8 cellular contexts compared by ENCODE assay signal in genomic region chr2:176637497-176638166, GRCh38.
A peak's percentile ranks its signal among the peaks of the same experiment; 100 is the strongest.
DNase-seq lines count a peak whose midpoint lies in the region; ATAC-seq, FAIRE-seq and TF ChIP-seq lines count a peak whose summit lies in the region.

No MANE protein-coding gene starts in this region.

- H3K27me3 ChIP-seq in ACC112 (ENCODE audit: insufficient read depth, low read length) (no peaks in the 10 kb centered on the region), Peyer's patch (peaks cover 0 to 4% of the 10 kb centered on the region in 2 donors), lung (ENCODE audit: control insufficient read depth, insufficient read depth) (peaks cover 8% of the 10 kb centered on the region), thymus (ENCODE audit: control insufficient read depth, insufficient read depth) (peaks cover 65% of the 10 kb centered on the region)

- no peak overlapping the region for H3K27ac Mint-ChIP-seq in dendritic cell treated with granulocyte-macrophage colony-stimulating factor and Interleukin-4, amounts not matched to agents 40 ng/mL and 50 ng/mL, for 4 days

- TF ChIP-seq CTCF in Peyer's patch (IDR thresholded peaks at IDR 0.05) (no peak), lung (IDR thresholded peaks at IDR 0.05; ENCODE audit: control extremely low read depth, extremely low read depth) (no peak)

- peaks cover 26% of the 10 kb centered on the region for H3K79me2 ChIP-seq in ACC112 (ENCODE audit: control insufficient read depth, insufficient read depth, low read length, unreplicated experiment)

- H3K9me3 Mint-ChIP-seq in dendritic cell treated with granulocyte-macrophage colony-stimulating factor and Interleukin-4, amounts not matched to agents 40 ng/mL and 50 ng/mL, for 4 days, result no peaks in the 10 kb centered on the region

- H3K27ac ChIP-seq in ACC112 (ENCODE audit: low read depth, low read length), result peak overlapping the region; percentile 70
- H3K27ac ChIP-seq in Peyer's patch, result peak overlapping the region; percentile 64 to 87 (median 74)
- no peak overlapping the region for H3K27ac ChIP-seq in lung (ENCODE audit: low read depth in 1 of 2, low read length in 1 of 2)
- no peak overlapping the region for H3K27ac ChIP-seq in thymus (ENCODE audit: low read depth)

- DNase-seq in GM12891 (ENCODE audit: insufficient read length, low spot score) (peak; percentile 47), Peyer's patch (peak in 2 of 3 donors; percentile 52 to 59), lung (ENCODE audit: low spot score) (peak; percentile 34)
- no peak for DNase-seq in activated effector memory CD4-positive, alpha-beta T cell treated with anti-CD3 and anti-CD28 coated beads, Interleukin-2, amount 50 U/mL, for 16 hours

- peaks cover 6% of the 10 kb centered on the region for H3K36me3 ChIP-seq in ACC112 (ENCODE audit: insufficient read depth, low read length)
- H3K36me3 ChIP-seq in Peyer's patch, result no peaks in the 10 kb centered on the region
- H3K36me3 ChIP-seq in lung (ENCODE audit: control insufficient read depth in 2 of 2, insufficient read depth in 2 of 2, low read length in 2 of 2), result no peaks in the 10 kb centered on the region
- H3K36me3 ChIP-seq in thymus (ENCODE audit: control insufficient read depth, insufficient read depth), result no peaks in the 10 kb centered on the region

- H3K4me3 Mint-ChIP-seq in dendritic cell treated with granulocyte-macrophage colony-stimulating factor and Interleukin-4, amounts not matched to agents 40 ng/mL and 50 ng/mL, for 4 days, result peak overlapping the region; percentile 77

- H3K4me1 Mint-ChIP-seq in dendritic cell treated with granulocyte-macrophage colony-stimulating factor and Interleukin-4, amounts not matched to agents 40 ng/mL and 50 ng/mL, for 4 days (ENCODE audit: low read depth), result no peaks in the 10 kb centered on the region

- H3K4me3 ChIP-seq in ACC112 (ENCODE audit: low read depth, low read length) (peak overlapping the region; percentile 84), Peyer's patch (peak overlapping the region; percentile 46 to 85 (median 58)), lung (peak overlapping the region; percentile 10), thymus (ENCODE audit: low read length) (peak overlapping the region; percentile 45)

- H3K4me1 ChIP-seq in ACC112 (ENCODE audit: control insufficient read depth, insufficient read depth, low read length, unreplicated experiment) (peaks cover 40% of the 10 kb centered on the region), Peyer's patch (peaks cover 0 to 10% (median 0%) of the 10 kb centered on the region in 4 donors), lung (ENCODE audit: control insufficient read depth in 2 of 2, insufficient read depth in 2 of 2, low read length in 2 of 2) (no peaks in the 10 kb centered on the region), thymus (ENCODE audit: control insufficient read depth, insufficient read depth, low read length) (peaks cover 8% of the 10 kb centered on the region)

- TF ChIP-seq POLR2A in GM12891 (IDR thresholded peaks at IDR 0.05; ENCODE audit: low read depth, low read length) (no peak), Peyer's patch (IDR thresholded peaks at IDR 0.05) (no peak)

- H2AFZ ChIP-seq in ACC112 (ENCODE audit: low read length, unreplicated experiment), result peak overlapping the region; percentile 89

- H3K27me3 Mint-ChIP-seq in dendritic cell treated with granulocyte-macrophage colony-stimulating factor and Interleukin-4, amounts not matched to agents 40 ng/mL and 50 ng/mL, for 4 days, result peaks cover 58% of the 10 kb centered on the region

- intact Hi-C loops in dendritic cell treated with granulocyte-macrophage colony-stimulating factor and Interleukin-4, amounts not matched to agents 40 ng/mL and 50 ng/mL, for 4 days (cut with micrococcal nuclease), result loop anchor here (5.0 kb wide), 3 partner anchors 180 to 510 kb away; partner anchors contain the start of gene HOXD8

- H3K9me3 ChIP-seq in Peyer's patch (no peaks in the 10 kb centered on the region), lung (ENCODE audit: control insufficient read depth in 2 of 2, insufficient read depth in 1 of 2, low read length in 1 of 2) (no peaks in the 10 kb centered on the region), thymus (ENCODE audit: control insufficient read depth) (no peaks in the 10 kb centered on the region)

- no peak for FAIRE-seq in GM12891 (lab: Jason Lieb, UNC)

- WGBS in lung, 2 donors, result 2% methylated on average over 59 to 74 of the region's 74 CpGs
- 2% methylated on average over 74 of the region's 74 CpGs for WGBS in thymus

- H3K36me3 Mint-ChIP-seq in dendritic cell treated with granulocyte-macrophage colony-stimulating factor and Interleukin-4, amounts not matched to agents 40 ng/mL and 50 ng/mL, for 4 days (ENCODE audit: low read depth), result no peaks in the 10 kb centered on the region

- ATAC-seq in HG02885 (IDR thresholded peaks at IDR 0.05; ENCODE audit: poor library complexity, unreplicated experiment), result peak; percentile 30
- ATAC-seq in lung (ENCODE audit: insufficient read depth, low FRiP score), result peak; percentile 43

TF ChIP-seq in GM12891, 5 proteins besides CTCF, POLR2A, EP300 and RAD21:
- TF ChIP-seq TAF1 (IDR thresholded peaks at IDR 0.05; ENCODE audit: low read depth, low read length) (no peak), POLR2AphosphoS5 (IDR thresholded peaks at IDR 0.05; ENCODE audit: low read depth, low read length) (no peak), PAX5 (IDR thresholded peaks at IDR 0.05; ENCODE audit: insufficient read depth, low read length, severe bottlenecking) (no peak), POU2F2 (IDR thresholded peaks at IDR 0.05; ENCODE audit: low read depth, low read length) (no peak), SPI1 (IDR thresholded peaks at IDR 0.05; ENCODE audit: low read depth, low read length) (no peak)

Comparison
In these comparisons a context has a peak if more than half of its experiments do, and no peak if none do; other contexts are left out.
1. H3K27ac ChIP-seq: peak in ACC112 (single experiment) and Peyer's patch (4 of 4); none in lung (0 of 2) and thymus (single experiment).
2. H3K4me3 ChIP-seq: peak in every context shown above with its lines; median percentile 84 in ACC112; 58 in Peyer's patch; 45 in thymus; 10 in lung.